In genomic region chr22:46750530-46750800, GRCh38 we compare ENCODE assay signal across 14 cellular contexts. TPM values are rescaled to one million over a fixed set of nuclear protein-coding genes. Genes with fewer than 3 reads are reported as not detected.
DNase-seq lines count a peak whose midpoint lies in the region; ATAC-seq and TF ChIP-seq lines count a peak whose summit lies in the region.
"Had no signal": no experiment of that assay in that cellular context is flagged by ENCODE, and none has a peak within 500 bp of the region (broad histone marks: within the 10 kb centered on the region; RNA-seq: fewer than 3 reads in every experiment).

No MANE protein-coding gene starts in this region.

- in situ Hi-C loops in GM23248 (cut with MboI), result no loop called here

- DNase-seq in GM23248 (no peak), endothelial cell (ENCODE audit: low spot score) (no peak), osteocyte (ENCODE audit: extremely low spot score, unreplicated experiment) (no peak), cerebellar cortex (ENCODE audit: low spot score) (no peak), NCI-H82 treated with DMSO at 0.1 percent for 48 hours (lab: John Stamatoyannopoulos, UW; ENCODE audit: unreplicated experiment) (no peak)
- no peak for DNase-seq in stimulated activated CD4-positive, alpha-beta T cell treated with anti-CD3 and anti-CD28 coated beads, Interleukin-12 subunit alpha, Interleukin-12 subunit beta, amount 100 ng/mL, for 4 hours
- DNase-seq: activated CD4-positive, CD25-positive, alpha-beta regulatory T cell; C1 segment of cervical spinal cord; MG63 had no signal

- H3K9me3 Mint-ChIP-seq in endothelial cell (ENCODE audit: unreplicated experiment) (peaks cover 4% of the 10 kb centered on the region), osteocyte (ENCODE audit: unreplicated experiment) (no peaks in the 10 kb centered on the region)

- H3K4me2 ChIP-seq in BLaER1 (peak overlapping the region; percentile 73), GM23248 (ENCODE audit: unreplicated experiment) (peak overlapping the region; percentile 2)

- peak overlapping the region; percentile 15 for H3K4me3 Mint-ChIP-seq in endothelial cell (ENCODE audit: unreplicated experiment)
- H3K4me3 Mint-ChIP-seq in osteocyte (ENCODE audit: unreplicated experiment), result no peak overlapping the region

- TF ChIP-seq CTCF in endothelial cell (IDR thresholded peaks at IDR 0.05; ENCODE audit: unreplicated experiment), result no peak
- no peak for TF ChIP-seq CTCF in osteocyte (IDR thresholded peaks at IDR 0.05)

- H3K4me1 Mint-ChIP-seq in endothelial cell (ENCODE audit: unreplicated experiment) (peaks cover 22% of the 10 kb centered on the region), osteocyte (ENCODE audit: unreplicated experiment) (peaks cover 37% of the 10 kb centered on the region)

- no peaks in the 10 kb centered on the region for H3K27me3 ChIP-seq in BLaER1
- no peaks in the 10 kb centered on the region for H3K27me3 ChIP-seq in GM23248 (replicated peaks; ENCODE audit: insufficient read depth)
- H3K27me3 ChIP-seq: MG63 had no signal

- H3F3A ChIP-seq in GM23248 (ENCODE audit: insufficient read depth), result peaks cover 21% of the 10 kb centered on the region

- no peaks in the 10 kb centered on the region for H3K79me2 ChIP-seq in GM23248 (ENCODE audit: insufficient read depth)
- H3K79me2 ChIP-seq: parathyroid adenoma had no signal

- H3K4me1 ChIP-seq in BLaER1 (peaks cover 63% of the 10 kb centered on the region), GM23248 (ENCODE audit: insufficient read depth) (peaks cover 35% of the 10 kb centered on the region)
- H3K4me1 ChIP-seq: HAP-1, parathyroid adenoma had no signal

- peaks cover 16% of the 10 kb centered on the region for H3K27me3 Mint-ChIP-seq in endothelial cell (ENCODE audit: unreplicated experiment)
- no peaks in the 10 kb centered on the region for H3K27me3 Mint-ChIP-seq in osteocyte (ENCODE audit: unreplicated experiment)

- H3K27ac Mint-ChIP-seq in endothelial cell (ENCODE audit: unreplicated experiment) (peak overlapping the region; percentile 48), osteocyte (ENCODE audit: unreplicated experiment) (peak overlapping the region; percentile 41)

- H3K4me3 ChIP-seq in BLaER1, result no peak overlapping the region
- H3K4me3 ChIP-seq in GM23248, result no peak overlapping the region
- H3K4me3 ChIP-seq: HAP-1, MG63, SK-N-MC had no signal

- H3K27ac ChIP-seq in BLaER1, result peak overlapping the region; percentile 88
- peak overlapping the region; percentile 56; the same call in 1 of the 2 replicates for H3K27ac ChIP-seq in GM23248
- H3K27ac ChIP-seq: parathyroid adenoma, SK-N-MC had no signal

- no peaks in the 10 kb centered on the region for H3K9me2 ChIP-seq in GM23248 (ENCODE audit: insufficient read depth)

- peaks cover 9% of the 10 kb centered on the region for H3K36me3 Mint-ChIP-seq in endothelial cell (ENCODE audit: low read depth, unreplicated experiment)
- no peaks in the 10 kb centered on the region for H3K36me3 Mint-ChIP-seq in osteocyte (ENCODE audit: unreplicated experiment)

- peaks cover 15% of the 10 kb centered on the region for H3K9me3 ChIP-seq in BLaER1
- H3K9me3 ChIP-seq in GM23248 (ENCODE audit: low read depth), result no peaks in the 10 kb centered on the region
- H3K9me3 ChIP-seq: MG63 had no signal

- no peak overlapping the region for H2AFZ ChIP-seq in GM23248
- H2AFZ ChIP-seq: parathyroid adenoma had no signal

- WGBS in GM23248 (ENCODE audit: low coverage in 1 of 2, low lambda C conversion rate in 2 of 2, missing lambda C conversion rate in 2 of 2), 2 experiments, result 84 to 88% methylated on average over 5 of the region's 5 CpGs

- H3K36me3 ChIP-seq in BLaER1, result peaks cover under 1% of the 10 kb centered on the region; the same call in 1 of the 2 replicates
- H3K36me3 ChIP-seq in GM23248 (ENCODE audit: low read depth), result no peaks in the 10 kb centered on the region
- H3K36me3 ChIP-seq: HAP-1, MG63 had no signal

- no peaks in the 10 kb centered on the region for H4K20me1 ChIP-seq in BLaER1
- H4K20me1 ChIP-seq in GM23248 (ENCODE audit: insufficient read depth), result no peaks in the 10 kb centered on the region

- ATAC-seq in GM19395 (IDR thresholded peaks at IDR 0.05; ENCODE audit: unreplicated experiment), result no peak

- peak overlapping the region; percentile 65 for H3K9ac ChIP-seq in BLaER1
- H3K9ac ChIP-seq in GM23248, result no peak overlapping the region
- H3K9ac ChIP-seq: parathyroid adenoma had no signal

RNA-seq across cellular contexts. Expression of gene TBC1D22A, which starts 12.0 kb away (rescaled TPM):
- total RNA-seq in GM23248 (2014; rRNA removed; shearing (Covaris generic)), result 12.3 and 13.3 TPM in 2 replicates
- polyA plus RNA-seq in GM23248 (2016; fragmentation: Nextera tagmentation; extraction: Ambion mirVana), result 16.9 and 17.9 TPM in 2 replicates
- total RNA-seq in endothelial cell (ENCODE audit: unreplicated experiment) (25.3 TPM), osteocyte (28.9 and 29.1 TPM in 2 replicates)

RNA-seq across cellular contexts. Expression of gene CERK, which starts 12.4 kb away (rescaled TPM):
- total RNA-seq in GM23248 (2014; rRNA removed; shearing (Covaris generic)), result 45.1 and 45.4 TPM in 2 replicates
- polyA plus RNA-seq in GM23248 (2016; fragmentation: Nextera tagmentation; extraction: Ambion mirVana), result 24.3 and 25.3 TPM in 2 replicates
- total RNA-seq in endothelial cell (ENCODE audit: unreplicated experiment), result 57.7 TPM
- total RNA-seq in osteocyte, result 38.4 and 41.6 TPM in 2 replicates
